Comparison of ENCODE assay signal across 19 cellular contexts in the genomic region with DNA sequence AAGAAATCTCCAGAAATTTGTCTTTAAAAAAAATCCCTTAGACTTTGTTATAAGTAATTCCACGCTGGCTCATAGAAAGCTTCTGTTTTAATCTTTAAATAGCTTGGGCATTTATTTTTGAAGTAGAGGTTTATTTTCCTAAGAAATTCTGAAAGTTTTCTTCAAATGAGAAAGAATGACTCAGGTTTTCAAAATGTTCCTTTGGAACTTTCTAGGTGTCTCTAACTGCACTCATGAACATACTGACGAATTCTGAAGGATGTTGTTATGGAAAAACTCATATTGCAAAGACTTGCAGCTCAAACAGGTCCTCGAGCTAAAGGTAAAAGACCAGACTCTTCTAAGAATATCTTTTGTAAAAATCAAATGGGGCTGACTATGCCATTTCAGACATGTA. TPM values are rescaled to one million over a fixed set of nuclear protein-coding genes. Genes with fewer than 3 reads are reported as not detected.
DNase-seq lines count a peak whose midpoint lies in the region; ATAC-seq and TF ChIP-seq lines count a peak whose summit lies in the region.
"Had no signal": no experiment of that assay in that cellular context is flagged by ENCODE, and none has a peak within 500 bp of the region (broad histone marks: within the 10 kb centered on the region; RNA-seq: fewer than 3 reads in every experiment).

No MANE protein-coding gene starts in this region.

- H3K9me3 ChIP-seq in adipocyte (ENCODE audit: control insufficient read depth, low read length) = peaks cover 15% of the 10 kb centered on the region
- peaks cover 3% of the 10 kb centered on the region for H3K9me3 ChIP-seq in osteoblast (ENCODE audit: low read depth, low read length)
- H3K9me3 ChIP-seq in aorta (ENCODE audit: control insufficient read depth, low read length) = no peaks in the 10 kb centered on the region
- H3K9me3 ChIP-seq: MG63 had no signal

- H4K20me1 ChIP-seq in osteoblast (ENCODE audit: insufficient read depth, low read length) = no peaks in the 10 kb centered on the region

- DNase-seq in adipocyte (ENCODE audit: low read depth) (peak; percentile 57), coronary artery (ENCODE audit: low spot score) (no peak), osteoblast (ENCODE audit: insufficient read length, low spot score, missing footprints) (peak; percentile 77), aorta (no peak), NCI-H146 treated with DMSO at 0.1 percent for 48 hours (lab: John Stamatoyannopoulos, UW; ENCODE audit: unreplicated experiment) (no peak)
- DNase-seq: ACHN, Kasumi-1, MG63, NCI-H1092, NCI-H1436 treated with DMSO at 0.1 percent for 48 hours, NCI-H2029 treated with DMSO at 0.1 percent for 48 hours, NCI-H2171, NCI-H446 had no signal

- H2AFZ ChIP-seq in osteoblast (ENCODE audit: low read length) = no peak overlapping the region

- H3K4me1 ChIP-seq in adipocyte (ENCODE audit: control insufficient read depth, insufficient read depth, low read length) = peaks cover 61% of the 10 kb centered on the region
- H3K4me1 ChIP-seq in osteoblast (ENCODE audit: insufficient read depth, low read length) = peaks cover 27% of the 10 kb centered on the region
- peaks cover 2 to 17% of the 10 kb centered on the region in 2 donors for H3K4me1 ChIP-seq in aorta (ENCODE audit: control insufficient read depth in 1 of 2, insufficient read depth in 2 of 2, low read length in 2 of 2)

- H3K36me3 ChIP-seq in adipocyte (ENCODE audit: control insufficient read depth, insufficient read depth, low read length, severe bottlenecking) = no peaks in the 10 kb centered on the region
- peaks cover 34% of the 10 kb centered on the region for H3K36me3 ChIP-seq in osteoblast (ENCODE audit: insufficient read depth, low read length)
- no peaks in the 10 kb centered on the region for H3K36me3 ChIP-seq in aorta (ENCODE audit: control insufficient read depth in 1 of 2, insufficient read depth in 2 of 2, low read length in 1 of 2)
- H3K36me3 ChIP-seq: MG63 had no signal

- 6 to 13% methylated on average over 3 of the region's 3 CpGs for WGBS in aorta, 2 donors

- H3K4me2 ChIP-seq in osteoblast (ENCODE audit: insufficient read depth, low read length) = no peak overlapping the region

- H3K79me2 ChIP-seq in osteoblast (ENCODE audit: insufficient read depth, low read length) = peaks cover 36% of the 10 kb centered on the region

- no peak overlapping the region for H3K9ac ChIP-seq in adipocyte (ENCODE audit: low read length)

- ATAC-seq in aorta (ENCODE audit: low FRiP score) (peak; percentile 58), GM18907 (IDR thresholded peaks at IDR 0.05; ENCODE audit: unreplicated experiment) (no peak), HG02571 (IDR thresholded peaks at IDR 0.05; ENCODE audit: unreplicated experiment) (no peak)
- ATAC-seq: Right ventricle myocardium inferior had no signal

- H3K27ac ChIP-seq in coronary artery (peak overlapping the region; percentile 44 to 83), osteoblast (ENCODE audit: low read depth, low read length) (peak overlapping the region; percentile 78), aorta (ENCODE audit: low read depth in 1 of 2, low read length in 2 of 2) (peak overlapping the region; percentile 93)
- H3K27ac ChIP-seq: C4-2B, HL-60 had no signal

- intact Hi-C loops in aorta (cut with DNase I) = no loop called here

- H3K27me3 ChIP-seq in adipocyte (replicated peaks; ENCODE audit: control insufficient read depth, insufficient read depth, low read length) (no peaks in the 10 kb centered on the region), osteoblast (ENCODE audit: insufficient read depth, low read length) (no peaks in the 10 kb centered on the region), aorta (ENCODE audit: control insufficient read depth in 1 of 2, insufficient read depth in 2 of 2, low read length in 1 of 2) (no peaks in the 10 kb centered on the region)
- H3K27me3 ChIP-seq: MG63 had no signal

- TF ChIP-seq CTCF in coronary artery (IDR thresholded peaks at IDR 0.05) = no peak
- no peak for TF ChIP-seq CTCF in osteoblast (IDR thresholded peaks at IDR 0.05; ENCODE audit: extremely low read depth, low read depth, low read length)

- no peak overlapping the region for H3K4me3 ChIP-seq in adipocyte (ENCODE audit: low read length)
- H3K4me3 ChIP-seq in coronary artery = no peak overlapping the region
- no peak overlapping the region for H3K4me3 ChIP-seq in osteoblast (ENCODE audit: insufficient read depth, low read length)
- no peak overlapping the region for H3K4me3 ChIP-seq in aorta (ENCODE audit: low read length in 2 of 2)
- H3K4me3 ChIP-seq: MG63 had no signal

RNA-seq across cellular contexts. Expression of a gene that starts 10.7 kb away (rescaled TPM):
- 19.2 and 23.3 TPM in 2 replicates for total RNA-seq in osteoblast
- total RNA-seq in aorta = 10 to 100 TPM in 1 of 2 donors, 1 to 10 TPM in 1; 6.8 to 11.3 TPM
- polyA plus RNA-seq in aorta = 1 to 10 TPM; 1.1 to 3.6 TPM
- polyA plus RNA-seq: IgD-negative memory B cell had no signal

Comparison
In these comparisons a context has a peak if more than half of its experiments do, and no peak if none do; other contexts are left out.
1. DNase-seq: peak in adipocyte (single experiment) and osteoblast (single experiment); none in coronary artery (single experiment), aorta (0 of 2) and NCI-H146 treated with DMSO at 0.1 percent for 48 hours (single experiment).
2. Peak in every context shown above with its lines, with median percentiles within 50 percentile points of each other: H3K27ac ChIP-seq.